In the genomic region with DNA sequence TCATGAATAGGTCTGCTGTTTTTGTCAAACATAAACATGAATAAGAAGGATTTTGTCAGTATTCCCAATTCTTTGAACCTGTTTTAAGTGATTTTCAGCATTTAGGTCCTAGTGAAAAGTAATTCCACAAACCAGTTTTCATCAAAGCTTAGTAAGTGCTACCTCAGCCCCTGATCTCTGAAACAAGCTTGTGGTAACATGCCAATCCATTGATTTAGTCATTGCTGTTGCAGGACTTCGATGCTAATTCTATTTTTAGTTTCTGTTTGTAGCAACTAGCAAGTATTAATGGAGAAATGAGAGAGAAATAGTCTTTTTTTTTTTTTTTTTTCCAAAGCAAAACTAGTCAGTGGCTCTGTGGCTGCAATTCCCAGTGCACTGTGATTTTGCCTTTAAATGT, we compare ENCODE assay signal across 30 cellular contexts.
"Had no signal": no experiment of that assay in that cellular context is flagged by ENCODE, and none has a peak within 500 bp of the region (broad histone marks: within the 10 kb centered on the region; RNA-seq: fewer than 3 reads in every experiment).

No MANE protein-coding gene starts in this region.

- H3K36me3 ChIP-seq: MG63, Peyer's patch had no signal

- ATAC-seq: activated CD8-positive, alpha-beta T cell treated with anti-CD3 and anti-CD28 coated beads, Interleukin-2, amount 10 ng/mL, durations not matched to agents 7 days and 5 days; WTC11 had no signal

- H3K4me1 Mint-ChIP-seq: activated naive CD4-positive, alpha-beta T cell treated with anti-CD3 and anti-CD28 coated beads, Interleukin-2, amount 50 U/mL, for 24 hours; central memory CD8-positive, alpha-beta T cell had no signal

- H3K4me1 ChIP-seq: Peyer's patch had no signal

- H3K9me3 ChIP-seq: MG63, Peyer's patch had no signal

- H3K27ac ChIP-seq: KMS-11, Peyer's patch, RWPE1 had no signal

- H3K9ac ChIP-seq: KMS-11 had no signal

- H3K4me3 ChIP-seq: MG63, Peyer's patch had no signal

- DNase-seq: activated CD4-positive, alpha-beta T cell treated with anti-CD3 and anti-CD28 coated beads for 48 hours; activated CD4-positive, alpha-beta T cell treated with anti-CD3 and anti-CD28 coated beads, Interleukin-2, amount 50 U/mL, for 4 hours; activated CD4-positive, CD25-positive, alpha-beta regulatory T cell treated with anti-CD3 and anti-CD28 coated beads, Interleukin-2, amount 50 U/mL, for 72 hours; activated CD8-positive, alpha-beta memory T cell treated with anti-CD3 and anti-CD28 coated beads, Interleukin-2, amount 50 U/mL, for 48 hours; activated CD8-positive, alpha-beta T cell treated with anti-CD3 and anti-CD28 coated beads, Interleukin-2, amount 10 ng/mL, durations not matched to agents 7 days and 5 days; activated effector memory CD4-positive, alpha-beta T cell treated with Interleukin-2 at 50 U/mL for 16 hours; activated naive CD4-positive, alpha-beta T cell; activated T-cell treated with anti-CD3 and anti-CD28 coated beads, Interleukin-2, amount 50 U/mL, for 1 hour; aorta; MG63; MV-4-11; NCI-H1105; NCI-H1436; NCI-H1694 treated with DMSO at 0.1 percent for 48 hours; NCI-H2029 treated with DMSO at 0.1 percent for 48 hours; NCI-H345; NCI-H510A; NCI-H526 treated with DMSO at 0.1 percent for 48 hours; NCI-H82; NK-92 treated with Interleukin-12 subunit alpha and Interleukin-12 subunit beta, amount 100 ng/mL, for 24 hours; OCI-M1; Peyer's patch; SHP77 had no signal

- H3K4me3 Mint-ChIP-seq: activated CD8-positive, alpha-beta T cell treated with anti-CD3 and anti-CD28 coated beads, Interleukin-2, amount 10 ng/mL, durations not matched to agents 7 days and 5 days; activated naive CD4-positive, alpha-beta T cell treated with anti-CD3 and anti-CD28 coated beads, Interleukin-2, amount 50 U/mL, for 24 hours; activated T-helper 1 cell treated with anti-CD3 and anti-CD28 coated beads, Interleukin-12 subunit alpha, Interleukin-12 subunit beta, Interleukin-2, Interleukin-4 antibody, amounts not matched to agents 30 ng/mL and 10 ng/mL and 1 ng/mL, durations not matched to agents 14 hours and 24 hours and 36 hours; central memory CD8-positive, alpha-beta T cell; T-helper 1 cell treated with Interleukin-12 subunit alpha and Interleukin-12 subunit beta and Interleukin-4 antibody, amounts not matched to agents 30 μg/mL and 1 μg/mL, for 36 hours; WTC11 had no signal

- H3K36me3 Mint-ChIP-seq: activated naive CD4-positive, alpha-beta T cell treated with anti-CD3 and anti-CD28 coated beads, Interleukin-2, amount 50 U/mL, for 24 hours; WTC11 had no signal

- H3K27ac Mint-ChIP-seq: activated CD8-positive, alpha-beta T cell treated with anti-CD3 and anti-CD28 coated beads, Interleukin-2, amount 10 ng/mL, durations not matched to agents 7 days and 5 days; activated naive CD4-positive, alpha-beta T cell treated with anti-CD3 and anti-CD28 coated beads, Interleukin-2, amount 50 U/mL, for 24 hours; activated T-helper 1 cell treated with anti-CD3 and anti-CD28 coated beads, Interleukin-12 subunit alpha, Interleukin-12 subunit beta, Interleukin-2, Interleukin-4 antibody, amounts not matched to agents 30 ng/mL and 10 ng/mL and 1 ng/mL, durations not matched to agents 14 hours and 24 hours and 36 hours; T-helper 1 cell treated with Interleukin-12 subunit alpha and Interleukin-12 subunit beta and Interleukin-4 antibody, amounts not matched to agents 30 μg/mL and 1 μg/mL, for 36 hours; WTC11 had no signal

- H3K4me2 ChIP-seq: KMS-11 had no signal

- H3K27me3 ChIP-seq: MG63, Peyer's patch had no signal

- H3K9me3 Mint-ChIP-seq: activated T-helper 1 cell treated with anti-CD3 and anti-CD28 coated beads, Interleukin-12 subunit alpha, Interleukin-12 subunit beta, Interleukin-2, Interleukin-4 antibody, amounts not matched to agents 30 ng/mL and 10 ng/mL and 1 ng/mL, durations not matched to agents 14 hours and 24 hours and 36 hours; central memory CD8-positive, alpha-beta T cell; T-helper 1 cell treated with Interleukin-12 subunit alpha and Interleukin-12 subunit beta and Interleukin-4 antibody, amounts not matched to agents 30 μg/mL and 1 μg/mL, for 36 hours had no signal
